ENCODE assay signal across 1 cellular context in genomic region chr7:155069992-155070827, GRCh38.
TF ChIP-seq lines count a peak whose summit lies in the region.

TSS of gene HTR5A (plus strand) at chr7:155070324. CDS start at chr7:155070900, 576 bp downstream.

TF ChIP-seq in HepG2, 621 proteins besides CTCF, POLR2A, EP300 and RAD21 (continued from another document and continues in another):
- peak; percentile 100 for TF ChIP-seq CSRNP2 (CRISPR knock-in tag; conservative IDR thresholded peaks at IDR 0.05; ENCODE audit: low read depth)
- TF ChIP-seq FOXA3 (CRISPR knock-in tag; IDR thresholded peaks at IDR 0.05) = peak; percentile 90
- TF ChIP-seq THAP9 (CRISPR knock-in tag; IDR thresholded peaks at IDR 0.05; ENCODE audit: borderline replicate concordance) = peak; percentile 96
- TF ChIP-seq TSC22D2 (CRISPR knock-in tag; IDR thresholded peaks at IDR 0.05; ENCODE audit: borderline replicate concordance) = peak; percentile 100
- TF ChIP-seq MEIS2 (CRISPR knock-in tag; IDR thresholded peaks at IDR 0.05) = peak; percentile 100
- TF ChIP-seq TCF7L2 (IDR thresholded peaks at IDR 0.05; ENCODE audit: low read depth, low read length) = no peak
- peak; percentile 78 for TF ChIP-seq ZNF143 (CRISPR knock-in tag; IDR thresholded peaks at IDR 0.05)
- peak; percentile 91 for TF ChIP-seq THAP11 (CRISPR knock-in tag; IDR thresholded peaks at IDR 0.05)
- TF ChIP-seq ZNF605 (CRISPR knock-in tag; IDR thresholded peaks at IDR 0.05) = peak; percentile 100
- peak; percentile 99 for TF ChIP-seq NR3C1 (CRISPR knock-in tag; IDR thresholded peaks at IDR 0.05)
- peak; percentile 98 for TF ChIP-seq RFXAP (CRISPR knock-in tag; IDR thresholded peaks at IDR 0.05; ENCODE audit: borderline replicate concordance)
- TF ChIP-seq ZFYVE20 (CRISPR knock-in tag; IDR thresholded peaks at IDR 0.05; ENCODE audit: borderline replicate concordance, low read depth) = peak; percentile 100
- TF ChIP-seq IRF9 (CRISPR knock-in tag; IDR thresholded peaks at IDR 0.05; ENCODE audit: borderline replicate concordance) = peak; percentile 100
- TF ChIP-seq ZNF275 (CRISPR knock-in tag; IDR thresholded peaks at IDR 0.05; ENCODE audit: borderline replicate concordance) = peak; percentile 100
- TF ChIP-seq DDIT3 (CRISPR knock-in tag; IDR thresholded peaks at IDR 0.05) = peak; percentile 96; the same call in 1 of the 2 replicates
- TF ChIP-seq ZC3H13 (CRISPR knock-in tag; IDR thresholded peaks at IDR 0.05) = peak; percentile 100
- peak; percentile 96 for TF ChIP-seq GATAD2A (CRISPR knock-in tag; IDR thresholded peaks at IDR 0.05)
- TF ChIP-seq ZNF331 (CRISPR knock-in tag; IDR thresholded peaks at IDR 0.05) = peak; percentile 100
- peak; percentile 99 for TF ChIP-seq TARDBP (CRISPR knock-in tag; IDR thresholded peaks at IDR 0.05)
- TF ChIP-seq CBX5 (CRISPR knock-in tag; IDR thresholded peaks at IDR 0.05; ENCODE audit: borderline replicate concordance) = peak; percentile 100
- TF ChIP-seq ZNF558 (CRISPR knock-in tag; IDR thresholded peaks at IDR 0.05; ENCODE audit: borderline replicate concordance) = peak; percentile 100
- peak; percentile 100 for TF ChIP-seq NFKBIZ (CRISPR knock-in tag; IDR thresholded peaks at IDR 0.05)
- TF ChIP-seq ZNF17 (CRISPR knock-in tag; IDR thresholded peaks at IDR 0.05) = peak; percentile 99
- TF ChIP-seq KDM5B (CRISPR knock-in tag; IDR thresholded peaks at IDR 0.05; ENCODE audit: borderline replicate concordance) = peak; percentile 100
- TF ChIP-seq ZSCAN30 (CRISPR knock-in tag; IDR thresholded peaks at IDR 0.05) = peak; percentile 100
- peak; percentile 100 for TF ChIP-seq ZSCAN9 (CRISPR knock-in tag; IDR thresholded peaks at IDR 0.05; ENCODE audit: borderline replicate concordance)
- peak; percentile 98 for TF ChIP-seq ZNF335 (CRISPR knock-in tag; IDR thresholded peaks at IDR 0.05)
- TF ChIP-seq ZNF564 (CRISPR knock-in tag; IDR thresholded peaks at IDR 0.05) = peak; percentile 100
- TF ChIP-seq ZNF326 (CRISPR knock-in tag; IDR thresholded peaks at IDR 0.05; ENCODE audit: borderline replicate concordance) = peak; percentile 99
- TF ChIP-seq ZNF264 (CRISPR knock-in tag; IDR thresholded peaks at IDR 0.05) = peak; percentile 99
- no peak for TF ChIP-seq CBX2 (IDR thresholded peaks at IDR 0.05; ENCODE audit: low read depth, low read length)
- peak; percentile 99 for TF ChIP-seq CBX2 (CRISPR knock-in tag; IDR thresholded peaks at IDR 0.05; ENCODE audit: low read depth)
- TF ChIP-seq ZBTB1 (CRISPR knock-in tag; IDR thresholded peaks at IDR 0.05; ENCODE audit: borderline replicate concordance) = peak; percentile 99
- TF ChIP-seq ZNF646 (CRISPR knock-in tag; IDR thresholded peaks at IDR 0.05) = peak; percentile 95
- peak; percentile 100 for TF ChIP-seq ZSCAN20 (CRISPR knock-in tag; IDR thresholded peaks at IDR 0.05; ENCODE audit: borderline replicate concordance)
- peak; percentile 97 for TF ChIP-seq DR1 (CRISPR knock-in tag; IDR thresholded peaks at IDR 0.05)
- peak; percentile 100 for TF ChIP-seq ZNF766 (CRISPR knock-in tag; IDR thresholded peaks at IDR 0.05; ENCODE audit: borderline replicate concordance)
- TF ChIP-seq TCF7 (IDR thresholded peaks at IDR 0.05; ENCODE audit: low read depth) = no peak
- peak; percentile 100 for TF ChIP-seq ZNF280D (CRISPR knock-in tag; IDR thresholded peaks at IDR 0.05)
- TF ChIP-seq BATF2 (CRISPR knock-in tag; IDR thresholded peaks at IDR 0.05) = peak; percentile 100
- TF ChIP-seq REPIN1 (CRISPR knock-in tag; IDR thresholded peaks at IDR 0.05; ENCODE audit: borderline replicate concordance, low read depth) = peak; percentile 100
- TF ChIP-seq E2F5 (CRISPR knock-in tag; conservative IDR thresholded peaks at IDR 0.05) = peak; percentile 100
- TF ChIP-seq TMF1 (CRISPR knock-in tag; IDR thresholded peaks at IDR 0.05; ENCODE audit: low read depth) = peak; percentile 100
- peak; percentile 100 for TF ChIP-seq ZNF790 (CRISPR knock-in tag; IDR thresholded peaks at IDR 0.05; ENCODE audit: borderline replicate concordance)
- peak; percentile 91; the same call in 1 of the 2 replicates for TF ChIP-seq ZNF569 (CRISPR knock-in tag; IDR thresholded peaks at IDR 0.05; ENCODE audit: borderline replicate concordance)
- peak; percentile 100 for TF ChIP-seq KLF15 (CRISPR knock-in tag; IDR thresholded peaks at IDR 0.05; ENCODE audit: borderline replicate concordance)
- no peak for TF ChIP-seq ATM (IDR thresholded peaks at IDR 0.05; ENCODE audit: borderline replicate concordance)
- peak; percentile 100 for TF ChIP-seq NFIB (CRISPR knock-in tag; IDR thresholded peaks at IDR 0.05; ENCODE audit: borderline replicate concordance)
- peak; percentile 99 for TF ChIP-seq ZBTB42 (CRISPR knock-in tag; IDR thresholded peaks at IDR 0.05)
- peak; percentile 100 for TF ChIP-seq BRCA1 (CRISPR knock-in tag; IDR thresholded peaks at IDR 0.05)
- peak; percentile 99 for TF ChIP-seq IRF2 (CRISPR knock-in tag; IDR thresholded peaks at IDR 0.05)
- TF ChIP-seq PCBP1 (IDR thresholded peaks at IDR 0.05; ENCODE audit: borderline replicate concordance, low read depth, low read length) = no peak
